Comparison of ENCODE assay signal across 26 cellular contexts in genomic region chrX:3516051-3516541, GRCh38.
DNase-seq lines count a peak whose midpoint lies in the region; ATAC-seq and TF ChIP-seq lines count a peak whose summit lies in the region.
"Had no signal": no experiment of that assay in that cellular context is flagged by ENCODE, and none has a peak within 500 bp of the region (broad histone marks: within the 10 kb centered on the region; RNA-seq: fewer than 3 reads in every experiment).

No MANE protein-coding gene starts in this region.

- no peak overlapping the region for H3K14ac ChIP-seq in IMR-90 (replicated peaks; ENCODE audit: low read depth, low read length)

- 0 out of 2 replicates have a peak overlapping the region, but pooled peaks have one; percentile 13 for H2AK5ac ChIP-seq in IMR-90 (ENCODE audit: low read depth, low read length)

- peak overlapping the region; percentile 35; the same call in 1 of the 2 replicates for H3K27ac ChIP-seq in IMR-90 (ENCODE audit: insufficient read depth, low read length)
- H3K27ac ChIP-seq: C4-2B, coronary artery, esophagus muscularis mucosa, left ventricle myocardium inferior, neural progenitor cell, prostate gland, SJSA1, uterus, WERI-Rb-1 had no signal

- DNase-seq in AG04449 (ENCODE audit: low read depth, low spot score) = peak; percentile 67
- DNase-seq in IMR-90 = peak; percentile 63
- peak; percentile 2 for DNase-seq in astrocyte of the hippocampus (ENCODE audit: low read depth, low spot score)
- peak; percentile 28 for DNase-seq in fibroblast of villous mesenchyme (ENCODE audit: low read depth)
- DNase-seq in superior temporal gyrus (ENCODE audit: extremely low spot score) = no peak
- DNase-seq in GOT3 (lab: John Stamatoyannopoulos, UW) = no peak
- DNase-seq: ACHN; activated CD4-positive, alpha-beta T cell treated with anti-CD3 and anti-CD28 coated beads, Interleukin-2, amount 50 U/mL, for 1 hour; KG1; left ventricle myocardium inferior; NCI-H187; stimulated activated CD4-positive, alpha-beta T cell treated with anti-CD3 and anti-CD28 coated beads, Interleukin-1b, Interleukin-23, amount 100 ng/mL, for 48 hours; T-helper 17 cell; uterus; WERI-Rb-1 had no signal

- in situ Hi-C loops in IMR-90 (cut with MboI; ENCODE audit: low sequenced_read_pairs) = no loop called here

- peak overlapping the region; percentile 75 for H2BK120ac ChIP-seq in IMR-90 (ENCODE audit: low read depth, low read length)

- H3K27me3 ChIP-seq in IMR-90 (ENCODE audit: control insufficient read depth, insufficient read depth, low read length) = no peaks in the 10 kb centered on the region
- H3K27me3 ChIP-seq: esophagus muscularis mucosa, neural progenitor cell, SJSA1, uterus had no signal

- H3K4ac ChIP-seq in IMR-90 (ENCODE audit: low read depth, low read length) = peak overlapping the region; percentile 56; the same call in 1 of the 2 replicates

- H4K5ac ChIP-seq in IMR-90 (ENCODE audit: low read depth, low read length) = peak overlapping the region; percentile 54; the same call in 1 of the 2 replicates

- H3K36me3 ChIP-seq in IMR-90 (ENCODE audit: control insufficient read depth, insufficient read depth, low read length) = no peaks in the 10 kb centered on the region
- H3K36me3 ChIP-seq: esophagus muscularis mucosa, left ventricle myocardium inferior, neural progenitor cell, prostate gland, SJSA1, uterus, WERI-Rb-1 had no signal

- no peak for TF ChIP-seq POLR2A in IMR-90 (IDR thresholded peaks at IDR 0.05; ENCODE audit: low read depth, low read length)

- peak overlapping the region; percentile 73; the same call in 1 of the 2 replicates for H3K23ac ChIP-seq in IMR-90 (ENCODE audit: low read depth, low read length)

- TF ChIP-seq CTCF in AG04449 (IDR thresholded peaks at IDR 0.05; ENCODE audit: insufficient read depth, low read length, missing control alignments) = no peak
- TF ChIP-seq CTCF in IMR-90 (conservative IDR thresholded peaks at IDR 0.05; ENCODE audit: low read depth, low read length) = no peak
- TF ChIP-seq CTCF in fibroblast of villous mesenchyme (IDR thresholded peaks at IDR 0.05; ENCODE audit: insufficient read depth, low read depth, low read length) = no peak

- intact Hi-C loops in IMR-90 (cut with micrococcal nuclease) = no loop called here

- no peaks in the 10 kb centered on the region for H4K20me1 ChIP-seq in IMR-90 (ENCODE audit: insufficient read depth, low read length)

- H3K9me3 ChIP-seq in IMR-90 (ENCODE audit: control insufficient read depth, insufficient read depth, low read length) = no peaks in the 10 kb centered on the region
- H3K9me3 ChIP-seq: esophagus muscularis mucosa, left ventricle myocardium inferior, prostate gland, SJSA1, uterus had no signal

- no peak overlapping the region for H2BK15ac ChIP-seq in IMR-90 (ENCODE audit: low read depth, low read length)

- no peak overlapping the region for H2AFZ ChIP-seq in IMR-90 (replicated peaks; ENCODE audit: low read length, poor library complexity)
- H2AFZ ChIP-seq: neural progenitor cell had no signal

- H2AK9ac ChIP-seq in IMR-90 (replicated peaks; ENCODE audit: low read depth, low read length, poor library complexity) = no peak overlapping the region

- H3K18ac ChIP-seq in IMR-90 (ENCODE audit: low read depth, low read length) = peak overlapping the region; percentile 88

- no CpG with 5 or more reads among the region's 6 CpGs for WGBS in IMR-90 (ENCODE audit: extremely low coverage in 2 of 2, insufficient read length in 1 of 2), 2 experiments

- H3K79me1 ChIP-seq in IMR-90 (ENCODE audit: low read depth in 1 of 2, low read length in 2 of 2) = no peaks in the 10 kb centered on the region

- TF ChIP-seq RAD21 in IMR-90 (IDR thresholded peaks at IDR 0.05; ENCODE audit: low read length) = no peak

- H3K56ac ChIP-seq in IMR-90 (ENCODE audit: extremely low read depth, insufficient read depth, low read length) = no peak overlapping the region

- H4K91ac ChIP-seq in IMR-90 (ENCODE audit: insufficient read depth, low read depth, low read length) = no peak overlapping the region

- H2BK20ac ChIP-seq in IMR-90 (ENCODE audit: low read depth, low read length) = peak overlapping the region; percentile 82; the same call in 1 of the 2 replicates

- dilution Hi-C loops in IMR-90 (cut with HindIII; ENCODE audit: low sequenced_read_pairs, unreplicated experiment) = no loop called here

- H4K8ac ChIP-seq in IMR-90 (ENCODE audit: low read depth in 2 of 2, low read length in 2 of 2) = peak overlapping the region in 1 of 2 experiments; percentile 81; a peak in 1 of 4 replicates

- H3K4me1 ChIP-seq in IMR-90 (ENCODE audit: control insufficient read depth, insufficient read depth, low read length) = peaks cover 5% of the 10 kb centered on the region
- H3K4me1 ChIP-seq: esophagus muscularis mucosa, left ventricle myocardium inferior, neural progenitor cell, prostate gland, uterus had no signal

- H3K4me3 ChIP-seq in AG04449 (ENCODE audit: low read depth, low read length) (no peak overlapping the region), IMR-90 (ENCODE audit: insufficient read depth, low read depth, low read length) (no peak overlapping the region), fibroblast of villous mesenchyme (ENCODE audit: low read depth, low read length) (no peak overlapping the region)
- H3K4me3 ChIP-seq: coronary artery, esophagus muscularis mucosa, left ventricle myocardium inferior, neural progenitor cell, prostate gland, SJSA1, skin epidermis, uterus had no signal

- no peak for ATAC-seq in IMR-90 (ENCODE audit: low read depth)
- no peak for ATAC-seq in GM18858 (IDR thresholded peaks at IDR 0.05; ENCODE audit: unreplicated experiment)
- ATAC-seq in HG02981 (IDR thresholded peaks at IDR 0.05; ENCODE audit: unreplicated experiment) = no peak
- ATAC-seq: Panc1; stimulated activated effector memory CD8-positive, alpha-beta T cell treated with anti-CD3 and anti-CD28 coated beads, Interleukin-12 subunit alpha, Interleukin-12 subunit beta, amount 100 ng/mL, for 72 hours; T-helper 17 cell had no signal

- POLR2A ChIA-PET in AG04449 (lab: Yijun Ruan, JAX) = no interaction called here
- POLR2A ChIA-PET in IMR-90 (lab: Charles Lee; ENCODE audit: unreplicated experiment) = no interaction called here

- no TSS peak for BruUV-seq in IMR-90 (replicated peaks; lab: Mats Ljungman, UMichigan)

- peak overlapping the region; percentile 67 for H2BK5ac ChIP-seq in IMR-90 (ENCODE audit: low read depth, low read length, poor library complexity, severe bottlenecking)

- CTCF ChIA-PET in AG04449 (lab: Yijun Ruan, JAX) = no interaction called here
- CTCF ChIA-PET in IMR-90 (lab: Yijun Ruan, JAX) = no interaction called here

- H3K9me1 ChIP-seq in IMR-90 (ENCODE audit: insufficient read depth, low read length) = no peaks in the 10 kb centered on the region

- H3K9ac ChIP-seq in IMR-90 (ENCODE audit: low read depth, low read length) = no peak overlapping the region
- H3K9ac ChIP-seq: neural progenitor cell had no signal

- no peak overlapping the region for H3K4me2 ChIP-seq in IMR-90 (ENCODE audit: low read depth, low read length)
- H3K4me2 ChIP-seq: neural progenitor cell had no signal

TF ChIP-seq in IMR-90, 13 proteins besides CTCF, POLR2A, EP300 and RAD21:
- TF ChIP-seq BHLHE40 (IDR thresholded peaks at IDR 0.05; ENCODE audit: low read depth, low read length) = no peak
- no peak for TF ChIP-seq ELK1 (IDR thresholded peaks at IDR 0.05; ENCODE audit: borderline replicate concordance, low read depth, low read length)
- no peak for TF ChIP-seq MAFK (IDR thresholded peaks at IDR 0.05; ENCODE audit: low read depth, low read length)
- no peak for TF ChIP-seq CHD1 (IDR thresholded peaks at IDR 0.05; ENCODE audit: low read depth, low read length)
- TF ChIP-seq CEBPB (IDR thresholded peaks at IDR 0.05; ENCODE audit: low read depth, low read length) = peak; percentile 74
- no peak for TF ChIP-seq FOS (IDR thresholded peaks at IDR 0.05; ENCODE audit: low read depth, low read length)
- no peak for TF ChIP-seq NFE2L2 (IDR thresholded peaks at IDR 0.05; ENCODE audit: low read depth, low read length)
- TF ChIP-seq RCOR1 (IDR thresholded peaks at IDR 0.05; ENCODE audit: insufficient replicate concordance, low read length) = no peak
TF ChIP-seq in IMR-90: peak in this region for 1.

Comparison
In these comparisons a context has a peak if more than half of its experiments do, and no peak if none do; other contexts are left out.
1. DNase-seq: peak in AG04449 (single experiment), IMR-90 (single experiment), astrocyte of the hippocampus (single experiment) and fibroblast of villous mesenchyme (single experiment); none in superior temporal gyrus (single experiment) and GOT3 (single experiment).